ENCODE assay signal across 8 cellular contexts in genomic region chr1:165857046-165857801, GRCh38. TPM values are rescaled to one million over a fixed set of nuclear protein-coding genes. Genes with fewer than 3 reads are reported as not detected.
DNase-seq lines count a peak whose midpoint lies in the region; ATAC-seq, FAIRE-seq and TF ChIP-seq lines count a peak whose summit lies in the region.

No MANE protein-coding gene starts in this region.

- H3K9ac ChIP-seq in HepG2 (ENCODE audit: insufficient read depth, low read depth, low read length) = 0 out of 2 replicates have a peak overlapping the region, but pooled peaks have one; percentile 5

- TF ChIP-seq RAD21 in HepG2 (CRISPR knock-in tag; IDR thresholded peaks at IDR 0.05) = no peak

- peak; percentile 78 for DNase-seq in NOMO-1 treated with DMSO at 0.1 percent for 48 hours (lab: John Stamatoyannopoulos, UW; ENCODE audit: unreplicated experiment)
- DNase-seq in HepG2 (ENCODE audit: low spot score) = peak; percentile 76
- no peak for DNase-seq in T1000 (lab: John Stamatoyannopoulos, UW)
- no peak for DNase-seq in central memory CD4-positive, alpha-beta T cell
- no peak for DNase-seq in stimulated activated CD4-positive, alpha-beta T cell treated with anti-CD3 and anti-CD28 coated beads, Interleukin-1b, Interleukin-23, amount 100 ng/mL, for 48 hours
- no peak for DNase-seq in germinal center (ENCODE audit: low spot score)

- H4K20me1 ChIP-seq in HepG2 (ENCODE audit: insufficient read depth, low read length) = peaks cover 65% of the 10 kb centered on the region

- no peak overlapping the region for H2AFZ ChIP-seq in HepG2 (ENCODE audit: low read length)

- FAIRE-seq in HepG2 (lab: Jason Lieb, UNC) = peak; percentile 47

- POLR2A ChIA-PET in HepG2 (lab: Yijun Ruan, JAX) = interaction anchor here (1.7 to 3.4 kb wide), 2 partner anchors 28 to 54 kb away, joined by 4 to 12 read pairs; no protein-coding TSS in a partner anchor

- TF ChIP-seq EP300 in HepG2 (IDR thresholded peaks at IDR 0.05; ENCODE audit: low read depth in 2 of 2, low read length in 2 of 2) (peak in 1 of 2 experiments; percentile 21; a peak in 1 of 4 replicates), HepG2 (CRISPR knock-in tag; IDR thresholded peaks at IDR 0.05; ENCODE audit: borderline replicate concordance) (no peak)

- peaks cover 73% of the 10 kb centered on the region for H3K4me1 ChIP-seq in HepG2 (ENCODE audit: insufficient read depth, low read length)

- H3K9me3 ChIP-seq in HepG2 (ENCODE audit: low read length) = no peaks in the 10 kb centered on the region

- intact Hi-C loops in HepG2 (cut with micrococcal nuclease; ENCODE audit: unreplicated experiment) = no loop called here

- no peak for TF ChIP-seq CTCF in HepG2 (CRISPR knock-in tag; IDR thresholded peaks at IDR 0.05)

- peak overlapping the region; percentile 51 for H3K4me2 ChIP-seq in HepG2 (ENCODE audit: low read depth, low read length)

- in situ Hi-C loops in HepG2 (cut with HindIII; ENCODE audit: extremely low pct_ligation_motif_present, low pct_unique_long_range_greater_than_20kb) = no loop called here

- peaks cover 94% of the 10 kb centered on the region for H3K79me2 ChIP-seq in HepG2 (ENCODE audit: insufficient read depth, low read length)

- H3K36me3 ChIP-seq in HepG2 (replicated peaks in 1 of 2; ENCODE audit: control insufficient read depth in 1 of 2, insufficient read depth in 2 of 2, low read length in 2 of 2) = no peaks in the 10 kb centered on the region

- H3K4me3 ChIP-seq in HepG2 (replicated peaks in 1 of 3; ENCODE audit: insufficient read depth in 1 of 3, low read depth in 2 of 3, low read length in 3 of 3) = no peak overlapping the region; a peak in 1 of 6 replicates

- BruUV-seq in HepG2 (replicated peaks; lab: Mats Ljungman, UMichigan) = no TSS peak

- no peaks in the 10 kb centered on the region for H3K27me3 ChIP-seq in HepG2 (ENCODE audit: control insufficient read depth in 1 of 2, insufficient read depth in 2 of 2, low read length in 2 of 2)

- CTCF ChIA-PET in HepG2 (lab: Yijun Ruan, JAX; ENCODE audit: low intra/inter-chr PET ratio, low total read pairs) = no interaction called here

- 64% methylated on average over 8 of the region's 8 CpGs for WGBS in HepG2 (ENCODE audit: low lambda C conversion rate)

- H3K27ac ChIP-seq in HepG2 (ENCODE audit: extremely low read length, insufficient read depth, low read length) = peak overlapping the region; percentile 55

- peak; percentile 95 for ATAC-seq in GM18907 (IDR thresholded peaks at IDR 0.05; ENCODE audit: unreplicated experiment)
- peak; percentile 84 for ATAC-seq in HG02642 (IDR thresholded peaks at IDR 0.05; ENCODE audit: poor library complexity, unreplicated experiment)
- peak; percentile 77 for ATAC-seq in HepG2

- no peak for TF ChIP-seq POLR2A in HepG2 (IDR thresholded peaks at IDR 0.05; ENCODE audit: insufficient read depth in 1 of 2, low read depth in 2 of 2, low read length in 2 of 2)

TF ChIP-seq in HepG2, 621 proteins besides CTCF, POLR2A, EP300 and RAD21 (continues in another document):
- TF ChIP-seq ZNF883 (CRISPR knock-in tag; IDR thresholded peaks at IDR 0.05; ENCODE audit: not compliant biosample characterization) (no peak), ZNF781 (CRISPR knock-in tag; IDR thresholded peaks at IDR 0.05; ENCODE audit: borderline replicate concordance, not compliant biosample characterization) (no peak), NPAS2 (CRISPR knock-in tag; IDR thresholded peaks at IDR 0.05; ENCODE audit: borderline replicate concordance) (no peak), ZNF619 (CRISPR knock-in tag; IDR thresholded peaks at IDR 0.05) (no peak), ZNF570 (CRISPR knock-in tag; IDR thresholded peaks at IDR 0.05; ENCODE audit: borderline replicate concordance) (no peak), ARID5B (CRISPR knock-in tag; IDR thresholded peaks at IDR 0.05) (0 out of 2 replicates have a peak, but pooled peaks have one; percentile 12), BCL6 (CRISPR knock-in tag; IDR thresholded peaks at IDR 0.05) (no peak), ARNT2 (CRISPR knock-in tag; IDR thresholded peaks at IDR 0.05; ENCODE audit: low read depth) (no peak), PCBP2 (optimal IDR thresholded peaks at IDR 0.05; ENCODE audit: low read depth, low read length, poor library complexity, severe bottlenecking) (no peak), ZNF788 (CRISPR knock-in tag; IDR thresholded peaks at IDR 0.05; ENCODE audit: borderline replicate concordance) (no peak), REST (IDR thresholded peaks at IDR 0.05; ENCODE audit: borderline replicate concordance in 1 of 2, low read depth in 1 of 2, low read length in 2 of 2) (no peak), KDM4B (CRISPR knock-in tag; IDR thresholded peaks at IDR 0.05) (no peak), ZNF564 (CRISPR knock-in tag; IDR thresholded peaks at IDR 0.05) (no peak)

RNA-seq across cellular contexts. Expression of gene UCK2, which starts 29.8 kb away (rescaled TPM):
- total RNA-seq in HepG2 (2016; rRNA removed; fragmentation: Illumina TruSeq; extraction: Trizol) = 61.2 and 64.3 TPM in 2 replicates
- total RNA-seq in HepG2 (2016; cell fraction: cytosol; rRNA removed; fragmentation: Illumina TruSeq; extraction: Trizol; ENCODE audit: low read depth) = 48.7 and 49.7 TPM in 2 replicates
- 63.3 and 67.3 TPM in 2 replicates for total RNA-seq in HepG2 (2016; cell fraction: insoluble cytoplasmic fraction; rRNA removed; fragmentation: Illumina TruSeq; extraction: Trizol)
- total RNA-seq in HepG2 (2016; cell fraction: membrane; rRNA removed; fragmentation: Illumina TruSeq; extraction: Trizol) = 50.4 and 50.6 TPM in 2 replicates
- 29.2 and 34.0 TPM in 2 replicates for total RNA-seq in HepG2 (2016; cell fraction: nucleus; rRNA removed; fragmentation: Illumina TruSeq; extraction: Trizol)
- polyA plus RNA-seq in HepG2 (2011; rRNA removed) = 67.7 and 78.0 TPM in 2 replicates
- 65.6 and 80.3 TPM in 2 replicates for polyA plus RNA-seq in HepG2 (2011; cell fraction: cytosol; rRNA removed)
- 37.2 and 37.9 TPM in 2 replicates for polyA plus RNA-seq in HepG2 (2011; cell fraction: nucleus; rRNA removed)
- polyA plus RNA-seq in HepG2 (2012) = 42.1 and 43.5 TPM in 2 replicates
- 37.9 and 42.9 TPM in 2 replicates for polyA plus RNA-seq in HepG2 (2016; cell fraction: cytosol; fragmentation: Illumina TruSeq; extraction: Trizol; ENCODE audit: low read depth)
- polyA plus RNA-seq in HepG2 (2016; cell fraction: insoluble cytoplasmic fraction; fragmentation: Illumina TruSeq; extraction: Trizol; ENCODE audit: low read depth) = 73.9 and 74.9 TPM in 2 replicates
- polyA plus RNA-seq in HepG2 (2016; cell fraction: membrane; fragmentation: Illumina TruSeq; extraction: Trizol; ENCODE audit: low read depth) = 38.1 and 41.9 TPM in 2 replicates
- polyA plus RNA-seq in HepG2 (2016; cell fraction: nucleus; fragmentation: Illumina TruSeq; extraction: Trizol; ENCODE audit: insufficient read depth, low read depth) = 50.4 and 61.3 TPM in 2 replicates
- polyA minus RNA-seq in HepG2 (2011; rRNA and poly(A)+ RNA removed; ENCODE audit: low replicate concordance) = 72.4 and 233 TPM in 2 replicates
- 37.7 and 47.8 TPM in 2 replicates for polyA minus RNA-seq in HepG2 (2011; cell fraction: cytosol; rRNA and poly(A)+ RNA removed)
- 32.8 and 33.9 TPM in 2 replicates for polyA minus RNA-seq in HepG2 (2011; cell fraction: nucleus; rRNA and poly(A)+ RNA removed)

Comparison
In these comparisons a context has a peak if more than half of its experiments do, and no peak if none do; other contexts are left out.
1. DNase-seq: peak in NOMO-1 treated with DMSO at 0.1 percent for 48 hours (single experiment) and HepG2 (single experiment); none in T1000 (single experiment), central memory CD4-positive, alpha-beta T cell (single experiment), stimulated activated CD4-positive, alpha-beta T cell treated with anti-CD3 and anti-CD28 coated beads, Interleukin-1b, Interleukin-23, amount 100 ng/mL, for 48 hours (single experiment) and germinal center (single experiment).
2. Peak in every context shown above with its lines, with median percentiles within 50 percentile points of each other: ATAC-seq.